ENCODE assay signal across 1 cellular context in genomic region chr10:5031588-5031987, GRCh38. TPM values are rescaled to one million over a fixed set of nuclear protein-coding genes. Genes with fewer than 3 reads are reported as not detected.
"Had no signal": no experiment of that assay in that cellular context is flagged by ENCODE, and none has a peak within 500 bp of the region (broad histone marks: within the 10 kb centered on the region; RNA-seq: fewer than 3 reads in every experiment).

No MANE protein-coding gene starts in this region.

RNA-seq across cellular contexts. Expression of gene AKR1C2, which starts 27.9 kb away (rescaled TPM):
- total RNA-seq: osteocyte had no signal
